Comparison of ENCODE assay signal across 16 cellular contexts in genomic region chr21:39208624-39209333, GRCh38. TPM values are rescaled to one million over a fixed set of nuclear protein-coding genes. Genes with fewer than 3 reads are reported as not detected.
DNase-seq lines count a peak whose midpoint lies in the region; ATAC-seq, FAIRE-seq and TF ChIP-seq lines count a peak whose summit lies in the region.
"Had no signal": no experiment of that assay in that cellular context is flagged by ENCODE, and none has a peak within 500 bp of the region (broad histone marks: within the 10 kb centered on the region; RNA-seq: fewer than 3 reads in every experiment).

No MANE protein-coding gene starts in this region.

- peak overlapping the region; percentile 40 to 70 for H3K27ac Mint-ChIP-seq in activated naive CD4-positive, alpha-beta T cell treated with anti-CD3 and anti-CD28 coated beads, Interleukin-2, amount 50 U/mL, for 72 hours
- peak overlapping the region; percentile 12 for H3K27ac Mint-ChIP-seq in activated naive CD8-positive, alpha-beta T cell
- peak overlapping the region; percentile 65 for H3K27ac Mint-ChIP-seq in type B pancreatic cell
- no peak overlapping the region for H3K27ac Mint-ChIP-seq in stimulated activated effector memory CD8-positive, alpha-beta T cell treated with anti-CD3 and anti-CD28 coated beads, Interleukin-12 subunit alpha, Interleukin-12 subunit beta, amount 100 ng/mL, for 72 hours

- H3K4me1 Mint-ChIP-seq in activated naive CD8-positive, alpha-beta T cell (ENCODE audit: low read depth), result peaks cover 38% of the 10 kb centered on the region
- no peaks in the 10 kb centered on the region for H3K4me1 Mint-ChIP-seq in type B pancreatic cell (ENCODE audit: unreplicated experiment)
- H3K4me1 Mint-ChIP-seq in stimulated activated effector memory CD8-positive, alpha-beta T cell treated with anti-CD3 and anti-CD28 coated beads, Interleukin-12 subunit alpha, Interleukin-12 subunit beta, amount 100 ng/mL, for 72 hours, result no peaks in the 10 kb centered on the region

- intact Hi-C loops in left lung (cut with DNase I), result no loop called here

- H3K27me3 Mint-ChIP-seq in activated naive CD8-positive, alpha-beta T cell, result no peaks in the 10 kb centered on the region
- no peaks in the 10 kb centered on the region for H3K27me3 Mint-ChIP-seq in type B pancreatic cell
- H3K27me3 Mint-ChIP-seq: activated T-helper 17 cell treated with anti-CD3 and anti-CD28 coated beads, Interleukin-2, amount 50 U/mL, for 72 hours had no signal

- H3K36me3 ChIP-seq in left lung, result peaks cover 0 to 64% of the 10 kb centered on the region in 2 donors
- H3K36me3 ChIP-seq: breast epithelium had no signal

- TF ChIP-seq POLR2A in H54 (IDR thresholded peaks at IDR 0.05; ENCODE audit: low read depth, low read length), result no peak

- H3K27ac ChIP-seq in left lung, result peak overlapping the region in 1 of 2 donors; percentile 21
- H3K27ac ChIP-seq: breast epithelium, heart left ventricle, SJCRH30 had no signal

- H3K27me3 ChIP-seq in left lung, result no peaks in the 10 kb centered on the region
- H3K27me3 ChIP-seq: breast epithelium, heart left ventricle, SJCRH30 had no signal

- no peaks in the 10 kb centered on the region for H3K9me3 Mint-ChIP-seq in activated naive CD4-positive, alpha-beta T cell treated with anti-CD3 and anti-CD28 coated beads, Interleukin-2, amount 50 U/mL, for 72 hours
- H3K9me3 Mint-ChIP-seq in activated naive CD8-positive, alpha-beta T cell (ENCODE audit: low read depth), result no peaks in the 10 kb centered on the region
- H3K9me3 Mint-ChIP-seq in type B pancreatic cell, result no peaks in the 10 kb centered on the region
- no peaks in the 10 kb centered on the region for H3K9me3 Mint-ChIP-seq in stimulated activated effector memory CD8-positive, alpha-beta T cell treated with anti-CD3 and anti-CD28 coated beads, Interleukin-12 subunit alpha, Interleukin-12 subunit beta, amount 100 ng/mL, for 72 hours
- H3K9me3 Mint-ChIP-seq: activated T-helper 17 cell treated with anti-CD3 and anti-CD28 coated beads, Interleukin-2, amount 50 U/mL, for 72 hours had no signal

- H3K9me3 ChIP-seq in left lung, result no peaks in the 10 kb centered on the region
- H3K9me3 ChIP-seq: breast epithelium, heart left ventricle, SJCRH30 had no signal

- no peak for FAIRE-seq in H54 (lab: Jason Lieb, UNC)

- peak overlapping the region; percentile 30 for H3K4me3 Mint-ChIP-seq in activated naive CD8-positive, alpha-beta T cell
- H3K4me3 Mint-ChIP-seq in type B pancreatic cell, result no peak overlapping the region
- no peak overlapping the region for H3K4me3 Mint-ChIP-seq in stimulated activated effector memory CD8-positive, alpha-beta T cell treated with anti-CD3 and anti-CD28 coated beads, Interleukin-12 subunit alpha, Interleukin-12 subunit beta, amount 100 ng/mL, for 72 hours
- H3K4me3 Mint-ChIP-seq: activated T-helper 17 cell treated with anti-CD3 and anti-CD28 coated beads, Interleukin-2, amount 50 U/mL, for 72 hours had no signal

- peaks cover 13 to 29% of the 10 kb centered on the region in 2 donors for H3K36me3 Mint-ChIP-seq in activated naive CD4-positive, alpha-beta T cell treated with anti-CD3 and anti-CD28 coated beads, Interleukin-2, amount 50 U/mL, for 72 hours
- peaks cover 11% of the 10 kb centered on the region for H3K36me3 Mint-ChIP-seq in activated naive CD8-positive, alpha-beta T cell
- H3K36me3 Mint-ChIP-seq in type B pancreatic cell, result peaks cover 44% of the 10 kb centered on the region
- peaks cover 98% of the 10 kb centered on the region for H3K36me3 Mint-ChIP-seq in stimulated activated effector memory CD8-positive, alpha-beta T cell treated with anti-CD3 and anti-CD28 coated beads, Interleukin-12 subunit alpha, Interleukin-12 subunit beta, amount 100 ng/mL, for 72 hours

- TF ChIP-seq CTCF in left lung (IDR thresholded peaks at IDR 0.05), result no peak
- TF ChIP-seq CTCF in type B pancreatic cell (conservative IDR thresholded peaks at IDR 0.05), result no peak

- no peak overlapping the region for H3K4me3 ChIP-seq in left lung
- H3K4me3 ChIP-seq: breast epithelium, heart left ventricle, SJCRH30 had no signal

- DNase-seq in activated naive CD4-positive, alpha-beta T cell treated with anti-CD3 and anti-CD28 coated beads, Interleukin-2, amount 50 U/mL, for 72 hours (ENCODE audit: low spot score in 2 of 2), result no peak
- no peak for DNase-seq in activated naive CD4-positive, alpha-beta T cell treated with Interleukin-2 at 50 U/mL for 16 hours
- no peak for DNase-seq in left lung
- no peak for DNase-seq in type B pancreatic cell (ENCODE audit: extremely low spot score, unreplicated experiment)
- no peak for DNase-seq in NCI-H345 treated with DMSO at 0.1 percent for 48 hours (lab: John Stamatoyannopoulos, UW; ENCODE audit: unreplicated experiment)
- DNase-seq in stimulated activated effector memory CD8-positive, alpha-beta T cell treated with anti-CD3 and anti-CD28 coated beads, Interleukin-12 subunit alpha, Interleukin-12 subunit beta, amount 100 ng/mL, for 72 hours (ENCODE audit: low spot score in 2 of 2), result no peak
- no peak for DNase-seq in H54 (ENCODE audit: insufficient read length, low spot score)
- DNase-seq: GOT3; heart left ventricle; NCI-H2029 treated with DMSO at 0.1 percent for 48 hours; posterior cingulate gyrus; SJCRH30; stimulated activated CD4-positive, alpha-beta T cell treated with anti-CD3 and anti-CD28 coated beads, Interleukin-15, amount 100 ng/mL, for 24 hours had no signal

- no peaks in the 10 kb centered on the region for H3K4me1 ChIP-seq in left lung
- H3K4me1 ChIP-seq: breast epithelium, heart left ventricle, SJCRH30 had no signal

- no peak for ATAC-seq in activated naive CD4-positive, alpha-beta T cell treated with anti-CD3 and anti-CD28 coated beads, Interleukin-2, amount 50 U/mL, for 72 hours
- ATAC-seq in left lung, result peak; percentile 72
- ATAC-seq in stimulated activated effector memory CD8-positive, alpha-beta T cell treated with anti-CD3 and anti-CD28 coated beads, Interleukin-12 subunit alpha, Interleukin-12 subunit beta, amount 100 ng/mL, for 72 hours, result no peak
- ATAC-seq: activated T-helper 17 cell treated with anti-CD3 and anti-CD28 coated beads, Interleukin-2, amount 50 U/mL, for 72 hours; heart left ventricle had no signal

RNA-seq across cellular contexts. Expression of gene PSMG1, which starts 25.5 kb away (rescaled TPM):
- 10 to 100 TPM; 62.1 to 85.2 TPM for total RNA-seq in activated naive CD4-positive, alpha-beta T cell treated with anti-CD3 and anti-CD28 coated beads, Interleukin-2, amount 50 U/mL, for 72 hours
- total RNA-seq in left lung (10 to 100 TPM; 32.4 to 41.3 TPM), type B pancreatic cell (ENCODE audit: low replicate concordance) (43.3 and 60.6 TPM in 2 replicates)
